ENCODE assay signal across 9 cellular contexts in the genomic region with DNA sequence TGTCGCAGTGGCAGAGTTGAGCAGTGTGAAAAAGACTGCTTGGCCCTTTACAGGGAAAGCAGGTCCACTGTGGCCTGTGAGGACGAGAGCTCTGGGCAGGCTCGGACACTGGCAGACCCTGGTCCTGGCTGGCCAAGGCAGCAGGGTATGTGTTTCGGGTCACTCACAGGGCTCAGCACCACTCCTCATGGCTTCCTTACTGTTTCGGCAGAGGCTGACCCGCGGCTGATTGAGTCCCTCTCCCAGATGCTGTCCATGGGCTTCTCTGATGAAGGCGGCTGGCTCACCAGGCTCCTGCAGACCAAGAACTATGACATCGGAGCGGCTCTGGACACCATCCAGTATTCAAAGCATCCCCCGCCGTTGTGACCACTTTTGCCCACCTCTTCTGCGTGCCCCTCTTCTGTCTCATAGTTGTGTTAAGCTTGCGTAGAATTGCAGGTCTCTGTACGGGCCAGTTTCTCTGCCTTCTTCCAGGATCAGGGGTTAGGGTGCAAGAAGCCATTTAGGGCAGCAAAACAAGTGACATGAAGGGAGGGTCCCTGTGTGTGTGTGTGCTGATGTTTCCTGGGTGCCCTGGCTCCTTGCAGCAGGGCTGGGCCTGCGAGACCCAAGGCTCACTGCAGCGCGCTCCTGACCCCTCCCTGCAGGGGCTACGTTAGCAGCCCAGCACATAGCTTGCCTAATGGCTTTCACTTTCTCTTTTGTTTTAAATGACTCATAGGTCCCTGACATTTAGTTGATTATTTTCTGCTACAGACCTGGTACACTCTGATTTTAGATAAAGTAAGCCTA. TPM values are rescaled to one million over a fixed set of nuclear protein-coding genes. Genes with fewer than 3 reads are reported as not detected.
DNase-seq lines count a peak whose midpoint lies in the region; ATAC-seq and TF ChIP-seq lines count a peak whose summit lies in the region.
"Had no signal": no experiment of that assay in that cellular context is flagged by ENCODE, and none has a peak within 500 bp of the region (broad histone marks: within the 10 kb centered on the region; RNA-seq: fewer than 3 reads in every experiment).

No MANE protein-coding gene starts in this region.

- no peak overlapping the region for H3K4me2 ChIP-seq in fibroblast of lung (ENCODE audit: extremely low read depth, insufficient read depth, low read length)

- H3K4me1 ChIP-seq in right atrium auricular region (peaks cover 0 to 8% of the 10 kb centered on the region in 2 donors), fibroblast of lung (ENCODE audit: control insufficient read depth, extremely low read depth, insufficient read depth, low read length) (peaks cover 4% of the 10 kb centered on the region), prostate gland (replicated peaks) (no peaks in the 10 kb centered on the region)
- H3K4me1 ChIP-seq: parathyroid adenoma had no signal

- H3K9me3 ChIP-seq in right atrium auricular region (no peaks in the 10 kb centered on the region), fibroblast of lung (ENCODE audit: control insufficient read depth, insufficient read depth, low read depth, low read length) (no peaks in the 10 kb centered on the region), prostate gland (no peaks in the 10 kb centered on the region)

- H3K9ac ChIP-seq in fibroblast of lung (ENCODE audit: insufficient read depth, low read length), result no peak overlapping the region
- H3K9ac ChIP-seq: parathyroid adenoma had no signal

- TF ChIP-seq CTCF in right atrium auricular region (IDR thresholded peaks at IDR 0.05) (no peak), fibroblast of lung (conservative IDR thresholded peaks at IDR 0.05 in 1 of 2, IDR thresholded peaks at IDR 0.05 in 1 of 2; ENCODE audit: low read depth in 1 of 2, low read length in 2 of 2) (no peak), prostate gland (IDR thresholded peaks at IDR 0.05) (no peak)

- DNase-seq in Right ventricle myocardium superior, result no peak
- DNase-seq in right atrium auricular region (ENCODE audit: low spot score), result no peak
- peak; percentile 50 to 59 for DNase-seq in activated CD4-positive, alpha-beta T cell treated with anti-CD3 and anti-CD28 coated beads for 4 hours
- DNase-seq in fibroblast of lung (ENCODE audit: low read depth in 2 of 2), result peak; percentile 41 to 70
- peak; percentile 59 for DNase-seq in stimulated activated CD4-positive, alpha-beta T cell treated with anti-CD3 and anti-CD28 coated beads, Interleukin-1b, Interleukin-23, amount 100 ng/mL, for 48 hours
- DNase-seq in prostate gland (ENCODE audit: low spot score), result no peak

- H2AFZ ChIP-seq in fibroblast of lung (ENCODE audit: low read length), result no peak overlapping the region
- H2AFZ ChIP-seq: parathyroid adenoma had no signal

- intact Hi-C loops in Right ventricle myocardium superior (cut with DNase I), result no loop called here
- intact Hi-C loops in prostate gland (cut with DNase I), result no loop called here

- H3K27me3 ChIP-seq in right atrium auricular region, result no peaks in the 10 kb centered on the region
- H3K27me3 ChIP-seq in fibroblast of lung (ENCODE audit: control insufficient read depth, insufficient read depth, low read length), result no peaks in the 10 kb centered on the region
- H3K27me3 ChIP-seq in prostate gland (replicated peaks; ENCODE audit: insufficient read depth), result no peaks in the 10 kb centered on the region

- no peak for TF ChIP-seq POLR2A in prostate gland (IDR thresholded peaks at IDR 0.05)

- H3K4me3 ChIP-seq in right atrium auricular region (no peak overlapping the region), fibroblast of lung (replicated peaks in 1 of 4; ENCODE audit: control extremely low read depth in 1 of 4, insufficient read depth in 1 of 4, low read depth in 3 of 4, low read length in 4 of 4) (no peak overlapping the region), prostate gland (no peak overlapping the region)

- peaks cover 83% of the 10 kb centered on the region for H3K36me3 ChIP-seq in right atrium auricular region
- H3K36me3 ChIP-seq in fibroblast of lung (ENCODE audit: control insufficient read depth, insufficient read depth, low read length), result peaks cover 45% of the 10 kb centered on the region
- H3K36me3 ChIP-seq in prostate gland, result peaks cover 21 to 37% of the 10 kb centered on the region in 2 donors

- no peak overlapping the region for H3K27ac ChIP-seq in right atrium auricular region
- peak overlapping the region; percentile 38 for H3K27ac ChIP-seq in fibroblast of lung (ENCODE audit: insufficient read depth, low read length)
- H3K27ac ChIP-seq in prostate gland, result no peak overlapping the region
- H3K27ac ChIP-seq: parathyroid adenoma had no signal

- WGBS in prostate gland, result 84% methylated on average over 19 of the region's 19 CpGs

- ATAC-seq in Right ventricle myocardium superior (ENCODE audit: poor library complexity) (peak; percentile 4), GM19035 (IDR thresholded peaks at IDR 0.05; ENCODE audit: unreplicated experiment) (no peak), HG02763 (IDR thresholded peaks at IDR 0.05; ENCODE audit: unreplicated experiment) (no peak)

- H4K20me1 ChIP-seq in fibroblast of lung (ENCODE audit: control insufficient read depth, extremely low read depth, insufficient read depth, low read length), result peaks cover 2% of the 10 kb centered on the region

- H3K79me2 ChIP-seq in fibroblast of lung (ENCODE audit: control insufficient read depth, insufficient read depth, low read length), result peaks cover 4% of the 10 kb centered on the region

RNA-seq across cellular contexts. Expression of a gene that starts 15.7 kb away (rescaled TPM):
- total RNA-seq in Right ventricle myocardium superior, result 437 TPM
- total RNA-seq in right atrium auricular region, result 100 to 1,000 TPM; 379 to 436 TPM
- total RNA-seq in fibroblast of lung, result 1,096 and 1,894 TPM in 2 replicates
- 212 and 310 TPM in 2 replicates for polyA plus RNA-seq in fibroblast of lung
- polyA plus RNA-seq in fibroblast of lung (2012), result 451 and 724 TPM in 2 replicates
- polyA minus RNA-seq in fibroblast of lung (ENCODE audit: low replicate concordance), result 385 and 386 TPM in 2 replicates
- 100 to 1,000 TPM; 377 to 527 TPM for total RNA-seq in prostate gland

RNA-seq across cellular contexts. Expression of a gene that starts 22.2 kb away (rescaled TPM):
- total RNA-seq in Right ventricle myocardium superior (12.1 TPM), right atrium auricular region (10 to 100 TPM; 12.5 to 20.3 TPM), fibroblast of lung (15.4 and 21.0 TPM in 2 replicates), prostate gland (10 to 100 TPM; 30.0 to 55.2 TPM)
- 8.2 and 8.6 TPM in 2 replicates for polyA plus RNA-seq in fibroblast of lung
- 10.8 and 11.9 TPM in 2 replicates for polyA plus RNA-seq in fibroblast of lung (2012)
- polyA minus RNA-seq in fibroblast of lung (ENCODE audit: low replicate concordance), result 1.6 and 6.9 TPM in 2 replicates

RNA-seq across cellular contexts. Expression of a gene that starts 29.8 kb away (rescaled TPM):
- total RNA-seq in Right ventricle myocardium superior (93.3 TPM), right atrium auricular region (10 to 100 TPM; 71.7 to 77.1 TPM), fibroblast of lung (116 and 157 TPM in 2 replicates), prostate gland (100 to 1,000 TPM in 1 of 2 donors, 10 to 100 TPM in 1; 82.7 to 142 TPM)
- 172 and 175 TPM in 2 replicates for polyA plus RNA-seq in fibroblast of lung
- 144 and 153 TPM in 2 replicates for polyA plus RNA-seq in fibroblast of lung (2012)
- polyA minus RNA-seq in fibroblast of lung (ENCODE audit: low replicate concordance), result 468 and 469 TPM in 2 replicates

RNA-seq across cellular contexts. Expression of a gene that starts 42.6 kb away (rescaled TPM):
- 7.6 TPM for total RNA-seq in Right ventricle myocardium superior
- 10 to 100 TPM in 1 of 2 donors, 1 to 10 TPM in 1; 9.0 to 11.1 TPM for total RNA-seq in right atrium auricular region
- 0.83 and 4.1 TPM in 2 replicates for total RNA-seq in fibroblast of lung
- polyA plus RNA-seq in fibroblast of lung, result 0.32 and 0.78 TPM in 2 replicates
- polyA plus RNA-seq in fibroblast of lung (2012), result 1.1 and 2.4 TPM in 2 replicates
- polyA minus RNA-seq in fibroblast of lung (ENCODE audit: low replicate concordance), result not detected in 2 replicates
- total RNA-seq in prostate gland, result 1 to 10 TPM; 7.8 to 8.2 TPM

Comparison
In these comparisons a context has a peak if more than half of its experiments do, and no peak if none do; other contexts are left out.
1. DNase-seq: peak in activated CD4-positive, alpha-beta T cell treated with anti-CD3 and anti-CD28 coated beads for 4 hours (2 of 2), fibroblast of lung (2 of 2) and stimulated activated CD4-positive, alpha-beta T cell treated with anti-CD3 and anti-CD28 coated beads, Interleukin-1b, Interleukin-23, amount 100 ng/mL, for 48 hours (single experiment); none in Right ventricle myocardium superior (single experiment), right atrium auricular region (single experiment) and prostate gland (single experiment).